In genomic region chr3:122416966-122417365, GRCh38 we compare ENCODE assay signal across 8 cellular contexts. TPM values are rescaled to one million over a fixed set of nuclear protein-coding genes. Genes with fewer than 3 reads are reported as not detected.
DNase-seq lines count a peak whose midpoint lies in the region; ATAC-seq and TF ChIP-seq lines count a peak whose summit lies in the region.

No MANE protein-coding gene starts in this region.

- peaks cover 43% of the 10 kb centered on the region for H3K36me3 Mint-ChIP-seq in activated CD4-positive, alpha-beta T cell treated with anti-CD3 and anti-CD28 coated beads for 36 hours (ENCODE audit: low read depth)
- peaks cover 10% of the 10 kb centered on the region for H3K36me3 Mint-ChIP-seq in activated naive CD8-positive, alpha-beta T cell

- H3K9me3 Mint-ChIP-seq in activated CD4-positive, alpha-beta T cell treated with anti-CD3 and anti-CD28 coated beads for 36 hours (ENCODE audit: low read depth) = no peaks in the 10 kb centered on the region
- no peaks in the 10 kb centered on the region for H3K9me3 Mint-ChIP-seq in activated naive CD8-positive, alpha-beta T cell (ENCODE audit: low read depth)

- peak overlapping the region; percentile 96 for H3K27ac Mint-ChIP-seq in activated CD4-positive, alpha-beta T cell treated with anti-CD3 and anti-CD28 coated beads for 36 hours
- H3K27ac Mint-ChIP-seq in activated naive CD8-positive, alpha-beta T cell = peak overlapping the region; percentile 100

- no peaks in the 10 kb centered on the region for H3K36me3 ChIP-seq in testis (ENCODE audit: low read depth, missing control alignments)

- TF ChIP-seq POLR2A in testis (IDR thresholded peaks at IDR 0.05) = no peak

- peak overlapping the region; percentile 96 for H3K4me3 Mint-ChIP-seq in activated CD4-positive, alpha-beta T cell treated with anti-CD3 and anti-CD28 coated beads for 36 hours
- peak overlapping the region; percentile 97 for H3K4me3 Mint-ChIP-seq in activated naive CD8-positive, alpha-beta T cell

- TF ChIP-seq CTCF in testis (IDR thresholded peaks at IDR 0.05) = no peak

- H3K27me3 Mint-ChIP-seq in activated CD4-positive, alpha-beta T cell treated with anti-CD3 and anti-CD28 coated beads for 36 hours = no peaks in the 10 kb centered on the region
- no peaks in the 10 kb centered on the region for H3K27me3 Mint-ChIP-seq in activated naive CD8-positive, alpha-beta T cell

- CTCF ChIA-PET in activated CD4-positive, alpha-beta T cell treated with anti-CD3 and anti-CD28 coated beads for 36 hours (lab: Charles Lee) = interaction anchor here (0.6 to 3.6 kb wide), 4 partner anchors 24 to 340 kb away, joined by 3 to 22 read pairs (median 4); no protein-coding TSS in a partner anchor

- H3K4me1 ChIP-seq in testis = peaks cover 16% of the 10 kb centered on the region

- no peaks in the 10 kb centered on the region for H3K9me3 ChIP-seq in testis

- H3K27ac ChIP-seq in testis = peak overlapping the region; percentile 61 to 91

- intact Hi-C loops in activated CD4-positive, alpha-beta T cell treated with anti-CD3 and anti-CD28 coated beads for 36 hours (cut with DNase I, micrococcal nuclease) = loop anchor here (1.0 to 10.0 kb wide), 8 partner anchors 11 to 378 kb away; partner anchors contain the start of genes FAM162A (in 2 of the 2), HSPBAP1 (in 2 of the 2), KPNA1 (in 2 of the 2) and PARP14 (in 2 of the 2)
- intact Hi-C loops in testis (cut with DNase I; ENCODE audit: low total_unique reads) = no loop called here

- DNase-seq in activated CD4-positive, alpha-beta T cell treated with anti-CD3 and anti-CD28 coated beads for 36 hours = no peak
- DNase-seq in activated CD4-positive, alpha-beta T cell treated with anti-CD3 and anti-CD28 coated beads, Interleukin-2, amount 50 U/mL, for 48 hours = no peak
- DNase-seq in islet precursor cell (peak; percentile 49), testis (no peak), NCI-H2081 treated with DMSO at 0.1 percent for 48 hours (lab: John Stamatoyannopoulos, UW) (no peak), AG08396 (ENCODE audit: low spot score) (no peak), SIG-M5 treated with dmso at 0.1 percent for 504 hours (lab: John Stamatoyannopoulos, UW; ENCODE audit: unreplicated experiment) (no peak)

- no peak for ATAC-seq in activated CD4-positive, alpha-beta T cell treated with anti-CD3 and anti-CD28 coated beads for 36 hours

- no peaks in the 10 kb centered on the region for H3K27me3 ChIP-seq in testis

- POLR2A ChIA-PET in activated CD4-positive, alpha-beta T cell treated with anti-CD3 and anti-CD28 coated beads for 36 hours (lab: Charles Lee) = interaction anchor here (0.7 to 1.6 kb wide), 4 partner anchors 33 to 98 kb away, joined by 4 to 19 read pairs (median 5); partner anchors contain the start of genes FAM162A and KPNA1

- 28 to 35% methylated on average over 14 of the region's 14 CpGs for WGBS in testis, 2 donors

- peak overlapping the region; percentile 73 to 78 for H3K4me3 ChIP-seq in testis

- H3K4me1 Mint-ChIP-seq in activated CD4-positive, alpha-beta T cell treated with anti-CD3 and anti-CD28 coated beads for 36 hours = peaks cover 44% of the 10 kb centered on the region
- H3K4me1 Mint-ChIP-seq in activated naive CD8-positive, alpha-beta T cell (ENCODE audit: low read depth) = peaks cover 53% of the 10 kb centered on the region

RNA-seq across cellular contexts. Expression of gene WDR5B, which starts 1.1 kb away (rescaled TPM):
- 1 to 10 TPM; 2.6 to 2.8 TPM for total RNA-seq in activated CD4-positive, alpha-beta T cell treated with anti-CD3 and anti-CD28 coated beads for 36 hours
- 1 to 10 TPM; 7.1 to 8.9 TPM for total RNA-seq in testis
- polyA plus RNA-seq in testis (ENCODE audit: insufficient read depth, low read depth, low replicate concordance) = 5.1 TPM

RNA-seq across cellular contexts. Expression of gene FAM162A, which starts 33.0 kb away (rescaled TPM):
- 100 to 1,000 TPM; 163 to 181 TPM for total RNA-seq in activated CD4-positive, alpha-beta T cell treated with anti-CD3 and anti-CD28 coated beads for 36 hours
- 10 to 100 TPM; 16.0 to 17.7 TPM for total RNA-seq in testis
- polyA plus RNA-seq in testis (ENCODE audit: insufficient read depth, low read depth, low replicate concordance) = 77.7 TPM

RNA-seq across cellular contexts. Expression of gene MIX23, which starts 33.9 kb away (rescaled TPM):
- 100 to 1,000 TPM; 148 to 250 TPM for total RNA-seq in activated CD4-positive, alpha-beta T cell treated with anti-CD3 and anti-CD28 coated beads for 36 hours
- 10 to 100 TPM; 19.3 to 19.9 TPM for total RNA-seq in testis
- 21.0 TPM for polyA plus RNA-seq in testis (ENCODE audit: insufficient read depth, low read depth, low replicate concordance)

Comparison
In these comparisons a context has a peak if more than half of its experiments do, and no peak if none do; other contexts are left out.
1. RNA of gene FAM162A, which starts 33.0 kb away (total RNA-seq): 163 to 181 TPM in activated CD4-positive, alpha-beta T cell treated with anti-CD3 and anti-CD28 coated beads for 36 hours; 16.0 to 17.7 TPM in testis; every median in the first group is over 4 times any median in the second.
2. RNA of gene MIX23, which starts 33.9 kb away (total RNA-seq): 148 to 250 TPM in activated CD4-positive, alpha-beta T cell treated with anti-CD3 and anti-CD28 coated beads for 36 hours; 19.3 to 19.9 TPM in testis; every median in the first group is over 4 times any median in the second.